In genomic region chr12:115408642-115409041, GRCh38 we compare ENCODE assay signal across 26 cellular contexts.
"Had no signal": no experiment of that assay in that cellular context is flagged by ENCODE, and none has a peak within 500 bp of the region (broad histone marks: within the 10 kb centered on the region; RNA-seq: fewer than 3 reads in every experiment).

No MANE protein-coding gene starts in this region.

- H3K36me3 ChIP-seq: stomach, suprapubic skin, thoracic aorta, thyroid gland, tibial artery, tibial nerve, transverse colon, upper lobe of left lung, upper lobe of right lung, uterus, vagina had no signal

- ATAC-seq: stimulated activated effector memory CD8-positive, alpha-beta T cell treated with anti-CD3 and anti-CD28 coated beads, Interleukin-12 subunit alpha, Interleukin-12 subunit beta, amount 100 ng/mL, for 72 hours; stimulated activated memory B cell treated with anti-CD40 and anti-IgM and Interleukin-4, amounts not matched to agents 10 μg/mL and 1 μg/mL and 100 μg/mL, for 72 hours; stimulated activated naive B cell treated with anti-CD40 and anti-IgM and Interleukin-4, amounts not matched to agents 10 μg/mL and 1 μg/mL and 100 μg/mL, for 72 hours; stimulated activated naive CD8-positive, alpha-beta T cell treated with anti-CD3 and anti-CD28 coated beads, Interleukin-15, amount 100 ng/mL, for 72 hours; stimulated activated naive CD8-positive, alpha-beta T cell treated with anti-CD3 and anti-CD28 coated beads, Interleukin-15, Interleukin-2, amounts not matched to agents 100 U/mL and 50 U/mL, for 24 hours; upper lobe of right lung had no signal

- FAIRE-seq: urothelium cell line had no signal

- H3K27ac ChIP-seq: stomach, suprapubic skin, testis, thoracic aorta, thyroid gland, tibial artery, tibial nerve, transverse colon, upper lobe of left lung, upper lobe of right lung, uterus, vagina had no signal

- H3K4me3 ChIP-seq: stomach, suprapubic skin, testis, thoracic aorta, thyroid gland, tibial artery, tibial nerve, transverse colon, upper lobe of left lung, upper lobe of right lung, uterus, vagina had no signal

- H3K27me3 ChIP-seq: stomach, suprapubic skin, testis, thyroid gland, tibial artery, tibial nerve, transverse colon, upper lobe of left lung, upper lobe of right lung, uterus, vagina had no signal

- DNase-seq: stimulated activated CD4-positive, alpha-beta T cell treated with anti-CD3 and anti-CD28 coated beads, Interleukin-2, amount 100 ng/mL, for 48 hours; stimulated activated CD4-positive, alpha-beta T cell treated with anti-CD3 and anti-CD28 coated beads, Interleukin-4, amount 100 ng/mL, for 1 hour; stimulated activated CD4-positive, alpha-beta T cell treated with anti-CD3 and anti-CD28 coated beads, Interleukin-4, amount 100 ng/mL, for 24 hours; stimulated activated CD4-positive, alpha-beta T cell treated with anti-CD3 and anti-CD28 coated beads, Interleukin-4, amount 100 ng/mL, for 4 hours; stimulated activated CD8-positive, alpha-beta memory T cell treated with anti-CD3 and anti-CD28 coated beads, Interleukin-4, amount 100 ng/mL, for 48 hours; stimulated activated naive B cell treated with anti-CD40 and anti-IgM and Interleukin-4, amounts not matched to agents 10 μg/mL and 1 μg/mL and 100 μg/mL, for 72 hours; stimulated activated naive CD4-positive, alpha-beta T cell; stimulated activated naive CD4-positive, alpha-beta T cell treated with Interleukin-2 at 50 U/mL for 16 hours; stimulated activated naive CD8-positive, alpha-beta T cell treated with anti-CD3 and anti-CD28 coated beads, Interleukin-15, amount 100 ng/mL, for 72 hours; stimulated activated naive CD8-positive, alpha-beta T cell treated with anti-CD3 and anti-CD28 coated beads, Interleukin-15, Interleukin-2, amounts not matched to agents 100 U/mL and 50 U/mL, for 24 hours; stomach; substantia nigra; testis; thyroid gland; tibial artery; transverse colon; upper lobe of left lung; upper lobe of right lung; uterus had no signal

- H3K9me3 ChIP-seq: stomach, suprapubic skin, testis, thoracic aorta, thyroid gland, tibial artery, tibial nerve, transverse colon, upper lobe of left lung, upper lobe of right lung, uterus, vagina had no signal

- H3K4me1 ChIP-seq: stomach, suprapubic skin, testis, thyroid gland, transverse colon, upper lobe of right lung, uterus had no signal
